Comparison of ENCODE assay signal across 9 cellular contexts in the genomic region with DNA sequence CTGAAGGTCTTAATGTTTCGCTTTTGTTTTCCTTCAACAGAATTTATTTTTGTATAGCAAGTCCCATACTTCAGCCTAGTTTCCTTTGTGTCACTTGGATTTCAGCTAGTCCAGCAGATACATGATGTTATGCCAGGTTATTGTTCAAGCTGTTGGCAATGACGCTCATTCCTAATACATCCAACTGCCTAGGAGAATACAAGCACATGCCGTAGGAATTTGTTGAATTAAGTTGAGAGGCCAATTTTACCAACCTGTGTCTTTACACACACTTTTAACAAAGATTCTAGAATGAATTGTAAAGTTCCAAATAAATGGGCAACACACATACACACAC.
DNase-seq lines count a peak whose midpoint lies in the region; ATAC-seq and TF ChIP-seq lines count a peak whose summit lies in the region.
"Had no signal": no experiment of that assay in that cellular context is flagged by ENCODE, and none has a peak within 500 bp of the region (broad histone marks: within the 10 kb centered on the region; RNA-seq: fewer than 3 reads in every experiment).

No MANE protein-coding gene starts in this region.

- H3K36me3 ChIP-seq in vagina = no peaks in the 10 kb centered on the region

- no peak for DNase-seq in WTC11 (ENCODE audit: low spot score)
- peak; percentile 40 for DNase-seq in fibroblast of pulmonary artery (ENCODE audit: low read depth)
- no peak for DNase-seq in mesothelial cell of epicardium (ENCODE audit: low spot score in 2 of 2, unreplicated experiment in 2 of 2)
- no peak for DNase-seq in vagina (ENCODE audit: extremely low spot score in 2 of 2)
- DNase-seq in chondrocyte (ENCODE audit: low spot score) = no peak
- DNase-seq in activated naive CD4-positive, alpha-beta T cell (lab: John Stamatoyannopoulos, UW) = no peak
- DNase-seq: NCI-H510A had no signal

- H3K36me3 Mint-ChIP-seq in WTC11 (no peaks in the 10 kb centered on the region), mesothelial cell of epicardium (no peaks in the 10 kb centered on the region), chondrocyte (ENCODE audit: low read depth) (peaks cover 3% of the 10 kb centered on the region)

- H3K4me1 ChIP-seq in vagina = peaks cover 32% of the 10 kb centered on the region

- peak overlapping the region; percentile 12 for H3K27ac ChIP-seq in vagina

- no peaks in the 10 kb centered on the region for H3K9me3 ChIP-seq in vagina

- H3K27me3 ChIP-seq in vagina = no peaks in the 10 kb centered on the region

- CTCF ChIA-PET in WTC11 (lab: Charles Lee) = interaction anchor here (1.1 kb wide), 1 partner anchor 117 kb away, joined by 6 read pairs; no protein-coding TSS in a partner anchor

- ATAC-seq in WTC11 (no peak), HG03439 (IDR thresholded peaks at IDR 0.05; ENCODE audit: unreplicated experiment) (no peak)

- no peak for TF ChIP-seq CTCF in WTC11 (IDR thresholded peaks at IDR 0.05)
- no peak for TF ChIP-seq CTCF in fibroblast of pulmonary artery (IDR thresholded peaks at IDR 0.05; ENCODE audit: low read length, missing control alignments)
- TF ChIP-seq CTCF in mesothelial cell of epicardium (IDR thresholded peaks at IDR 0.05; ENCODE audit: unreplicated experiment) = no peak
- no peak for TF ChIP-seq CTCF in vagina (IDR thresholded peaks at IDR 0.05)
- no peak for TF ChIP-seq CTCF in chondrocyte (IDR thresholded peaks at IDR 0.05)

- no peaks in the 10 kb centered on the region for H3K27me3 Mint-ChIP-seq in WTC11 (ENCODE audit: low read depth)
- H3K27me3 Mint-ChIP-seq in mesothelial cell of epicardium (ENCODE audit: low read depth) = peaks cover 2% of the 10 kb centered on the region
- peaks cover 40% of the 10 kb centered on the region for H3K27me3 Mint-ChIP-seq in chondrocyte (ENCODE audit: low read depth)
- H3K27me3 Mint-ChIP-seq: stimulated activated naive CD8-positive, alpha-beta T cell treated with anti-CD3 and anti-CD28 coated beads, Interleukin-15, Interleukin-2, amounts not matched to agents 100 ng/mL and 50 ng/mL, for 24 hours had no signal

- intact Hi-C loops in vagina (cut with DNase I) = no loop called here

- POLR2A ChIA-PET in WTC11 (lab: Charles Lee) = no interaction called here

- H3K9me3 Mint-ChIP-seq in WTC11 (no peaks in the 10 kb centered on the region), mesothelial cell of epicardium (peaks cover under 1% of the 10 kb centered on the region), chondrocyte (ENCODE audit: low read depth) (no peaks in the 10 kb centered on the region)
- H3K9me3 Mint-ChIP-seq: stimulated activated naive CD8-positive, alpha-beta T cell treated with anti-CD3 and anti-CD28 coated beads, Interleukin-15, Interleukin-2, amounts not matched to agents 100 ng/mL and 50 ng/mL, for 24 hours had no signal

- H3K4me3 Mint-ChIP-seq in WTC11 (no peak overlapping the region), mesothelial cell of epicardium (no peak overlapping the region), chondrocyte (ENCODE audit: unreplicated experiment) (no peak overlapping the region)
- H3K4me3 Mint-ChIP-seq: stimulated activated naive CD8-positive, alpha-beta T cell treated with anti-CD3 and anti-CD28 coated beads, Interleukin-15, Interleukin-2, amounts not matched to agents 100 ng/mL and 50 ng/mL, for 24 hours had no signal

- no peak for TF ChIP-seq POLR2A in vagina (IDR thresholded peaks at IDR 0.05)

- peaks cover 17% of the 10 kb centered on the region for H3K4me1 Mint-ChIP-seq in WTC11
- H3K4me1 Mint-ChIP-seq in mesothelial cell of epicardium = peaks cover 44% of the 10 kb centered on the region
- peaks cover 30% of the 10 kb centered on the region for H3K4me1 Mint-ChIP-seq in chondrocyte (ENCODE audit: low read depth)

- H3K4me3 ChIP-seq in fibroblast of pulmonary artery (replicated peaks; ENCODE audit: low read depth, low read length) (no peak overlapping the region), vagina (no peak overlapping the region)

- peak overlapping the region; percentile 52; the same call in 1 of the 2 replicates for H3K27ac Mint-ChIP-seq in WTC11
- peak overlapping the region; percentile 87 for H3K27ac Mint-ChIP-seq in mesothelial cell of epicardium
- no peak overlapping the region for H3K27ac Mint-ChIP-seq in chondrocyte (ENCODE audit: unreplicated experiment)
- H3K27ac Mint-ChIP-seq: stimulated activated naive CD8-positive, alpha-beta T cell treated with anti-CD3 and anti-CD28 coated beads, Interleukin-15, Interleukin-2, amounts not matched to agents 100 ng/mL and 50 ng/mL, for 24 hours had no signal

TF ChIP-seq in WTC11, 78 proteins besides CTCF, POLR2A, EP300 and RAD21:
- no peak for TF ChIP-seq NFYB (CRISPR knock-in tag; conservative IDR thresholded peaks at IDR 0.05; ENCODE audit: low read depth)
- TF ChIP-seq, protein P1, sequence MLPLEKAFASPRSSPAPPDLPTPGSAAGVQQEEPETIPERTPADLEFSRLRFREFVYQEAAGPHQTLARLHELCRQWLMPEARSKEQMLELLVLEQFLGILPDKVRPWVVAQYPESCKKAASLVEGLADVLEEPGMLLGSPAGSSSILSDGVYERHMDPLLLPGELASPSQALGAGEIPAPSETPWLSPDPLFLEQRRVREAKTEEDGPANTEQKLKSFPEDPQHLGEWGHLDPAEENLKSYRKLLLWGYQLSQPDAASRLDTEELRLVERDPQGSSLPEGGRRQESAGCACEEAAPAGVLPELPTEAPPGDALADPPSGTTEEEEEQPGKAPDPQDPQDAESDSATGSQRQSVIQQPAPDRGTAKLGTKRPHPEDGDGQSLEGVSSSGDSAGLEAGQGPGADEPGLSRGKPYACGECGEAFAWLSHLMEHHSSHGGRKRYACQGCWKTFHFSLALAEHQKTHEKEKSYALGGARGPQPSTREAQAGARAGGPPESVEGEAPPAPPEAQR (CRISPR knock-in tag; IDR thresholded peaks at IDR 0.05) = no peak
- TF ChIP-seq, protein P2, sequence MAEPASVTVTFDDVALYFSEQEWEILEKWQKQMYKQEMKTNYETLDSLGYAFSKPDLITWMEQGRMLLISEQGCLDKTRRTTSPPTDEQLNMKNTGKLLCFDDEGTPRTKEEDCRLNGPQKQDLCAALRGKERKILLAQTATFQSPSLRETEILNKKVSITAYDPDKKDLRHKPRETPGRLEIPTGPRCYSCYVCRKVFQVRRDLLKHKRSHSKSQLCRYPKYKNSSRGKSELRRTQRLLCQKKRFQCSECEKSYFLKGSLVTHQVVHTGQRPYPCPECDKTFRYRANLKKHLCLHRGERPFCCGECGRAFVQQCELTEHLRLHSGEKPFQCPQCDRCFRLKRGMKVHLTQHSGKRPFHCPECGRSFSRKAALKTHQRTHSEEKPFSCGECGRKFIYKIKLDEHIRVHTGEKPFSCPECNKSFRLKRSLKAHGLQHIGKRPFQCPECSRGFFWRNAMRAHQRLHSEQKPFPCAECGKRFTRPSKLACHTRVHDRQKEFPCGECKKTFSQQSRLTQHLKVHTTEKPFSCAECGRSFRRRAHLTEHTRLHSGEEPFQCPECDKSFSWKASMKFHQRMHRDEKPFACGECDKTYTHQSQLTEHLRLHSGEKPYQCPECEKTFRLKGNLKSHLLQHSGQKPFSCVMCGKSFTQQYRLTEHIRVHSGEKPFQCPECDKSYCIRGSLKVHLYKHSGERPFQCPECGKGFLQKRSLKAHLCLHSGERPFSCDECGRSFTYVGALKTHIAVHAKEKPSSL (CRISPR knock-in tag; conservative IDR thresholded peaks at IDR 0.05) = no peak
- TF ChIP-seq ZNF317 (CRISPR knock-in tag; IDR thresholded peaks at IDR 0.05; ENCODE audit: borderline replicate concordance, low read depth) = no peak
- no peak for TF ChIP-seq EMX1 (CRISPR knock-in tag; IDR thresholded peaks at IDR 0.05)
- TF ChIP-seq, protein P3, sequence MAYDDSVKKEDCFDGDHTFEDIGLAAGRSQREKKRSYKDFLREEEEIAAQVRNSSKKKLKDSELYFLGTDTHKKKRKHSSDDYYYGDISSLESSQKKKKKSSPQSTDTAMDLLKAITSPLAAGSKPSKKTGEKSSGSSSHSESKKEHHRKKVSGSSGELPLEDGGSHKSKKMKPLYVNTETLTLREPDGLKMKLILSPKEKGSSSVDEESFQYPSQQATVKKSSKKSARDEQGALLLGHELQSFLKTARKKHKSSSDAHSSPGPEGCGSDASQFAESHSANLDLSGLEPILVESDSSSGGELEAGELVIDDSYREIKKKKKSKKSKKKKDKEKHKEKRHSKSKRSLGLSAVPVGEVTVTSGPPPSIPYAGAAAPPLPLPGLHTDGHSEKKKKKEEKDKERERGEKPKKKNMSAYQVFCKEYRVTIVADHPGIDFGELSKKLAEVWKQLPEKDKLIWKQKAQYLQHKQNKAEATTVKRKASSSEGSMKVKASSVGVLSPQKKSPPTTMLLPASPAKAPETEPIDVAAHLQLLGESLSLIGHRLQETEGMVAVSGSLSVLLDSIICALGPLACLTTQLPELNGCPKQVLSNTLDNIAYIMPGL (CRISPR knock-in tag; IDR thresholded peaks at IDR 0.05) = no peak
- TF ChIP-seq CBFB (CRISPR knock-in tag; IDR thresholded peaks at IDR 0.05; ENCODE audit: low read depth) = no peak
- no peak for TF ChIP-seq ZNF423 (CRISPR knock-in tag; IDR thresholded peaks at IDR 0.05)
- TF ChIP-seq GTF2I (CRISPR knock-in tag; conservative IDR thresholded peaks at IDR 0.05) = no peak
- TF ChIP-seq ZNF416 (CRISPR knock-in tag; IDR thresholded peaks at IDR 0.05) = no peak
- TF ChIP-seq GABPB1 (CRISPR knock-in tag; IDR thresholded peaks at IDR 0.05) = no peak
